22 cellular contexts compared by ENCODE assay signal in the genomic region with DNA sequence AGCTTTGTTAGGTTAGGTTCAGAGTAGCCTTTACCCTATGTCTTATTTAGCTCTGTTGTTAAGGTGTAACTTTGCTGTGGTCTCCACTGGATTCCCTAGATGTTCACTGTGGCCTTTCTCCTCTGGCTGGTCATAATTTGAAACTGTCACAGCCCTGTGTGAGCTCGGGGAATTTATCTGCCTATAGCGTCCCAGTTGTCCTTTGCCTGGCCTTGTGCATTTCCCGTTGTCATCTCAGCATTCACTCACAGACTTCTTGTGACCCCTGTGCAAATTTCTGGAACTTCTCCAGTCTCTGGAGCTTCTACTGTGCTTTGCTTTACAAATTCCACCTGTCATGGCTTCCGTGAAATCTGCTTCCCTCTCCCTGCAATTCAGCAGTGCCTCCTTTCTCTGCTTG.
"Had no signal": no experiment of that assay in that cellular context is flagged by ENCODE, and none has a peak within 500 bp of the region (broad histone marks: within the 10 kb centered on the region; RNA-seq: fewer than 3 reads in every experiment).

No MANE protein-coding gene starts in this region.

- H3K4me1 ChIP-seq: parathyroid adenoma, testis, tibial artery had no signal

- H3K27me3 ChIP-seq: dorsolateral prefrontal cortex, gastrocnemius medialis, spleen, testis, tibial artery, upper lobe of left lung had no signal

- H3K4me1 Mint-ChIP-seq: naive B cell; stimulated activated memory B cell treated with anti-CD40 and anti-IgM and Interleukin-4, amounts not matched to agents 10 μg/mL and 1 μg/mL and 100 μg/mL, for 72 hours had no signal

- H3K4me3 ChIP-seq: dorsolateral prefrontal cortex, gastrocnemius medialis, mucosa of descending colon, skin epidermis, spleen, testis, tibial artery, upper lobe of left lung had no signal

- H3K79me2 ChIP-seq: parathyroid adenoma had no signal

- H3K9me3 ChIP-seq: gastrocnemius medialis, mucosa of descending colon, spleen, testis, tibial artery, upper lobe of left lung had no signal

- ATAC-seq: gastrocnemius medialis; mucosa of descending colon; natural killer cell treated with Interleukin-12 subunit alpha and Interleukin-12 subunit beta and Interleukin-15 and Interleukin-18, amount 100 ng/mL, for 72 hours; stimulated activated memory B cell treated with anti-CD40 and anti-IgM and Interleukin-4, amounts not matched to agents 10 μg/mL and 1 μg/mL and 100 μg/mL, for 72 hours; stimulated activated naive CD8-positive, alpha-beta T cell treated with anti-CD3 and anti-CD28 coated beads, Interleukin-15, Interleukin-2, amounts not matched to agents 100 U/mL and 50 U/mL, for 24 hours had no signal

- H3K36me3 Mint-ChIP-seq: naive B cell; natural killer cell treated with Interleukin-12 subunit alpha and Interleukin-12 subunit beta and Interleukin-15 and Interleukin-18, amount 100 ng/mL, for 72 hours; stimulated activated memory B cell treated with anti-CD40 and anti-IgM and Interleukin-4, amounts not matched to agents 10 μg/mL and 1 μg/mL and 100 μg/mL, for 72 hours had no signal

- DNase-seq: dorsolateral prefrontal cortex; effector CD4-positive, alpha-beta T cell; foreskin fibroblast; gastrocnemius medialis; head of caudate nucleus; mesenchymal stem cell; mucosa of descending colon; naive B cell; spleen; stimulated activated CD4-positive, alpha-beta T cell treated with anti-CD3 and anti-CD28 coated beads, Interleukin-4, amount 100 ng/mL, for 4 hours; stimulated activated naive CD8-positive, alpha-beta T cell treated with anti-CD3 and anti-CD28 coated beads, Interleukin-15, Interleukin-2, amounts not matched to agents 100 U/mL and 50 U/mL, for 24 hours; substantia nigra; testis; tibial artery; upper lobe of left lung had no signal

- H3K27me3 Mint-ChIP-seq: progenitor cell of endocrine pancreas; stimulated activated memory B cell treated with anti-CD40 and anti-IgM and Interleukin-4, amounts not matched to agents 10 μg/mL and 1 μg/mL and 100 μg/mL, for 72 hours had no signal

- H3K9me3 Mint-ChIP-seq: natural killer cell treated with Interleukin-12 subunit alpha and Interleukin-12 subunit beta and Interleukin-15 and Interleukin-18, amount 100 ng/mL, for 72 hours; neural crest cell; stimulated activated memory B cell treated with anti-CD40 and anti-IgM and Interleukin-4, amounts not matched to agents 10 μg/mL and 1 μg/mL and 100 μg/mL, for 72 hours had no signal

- H3K36me3 ChIP-seq: spleen had no signal

- H2AFZ ChIP-seq: parathyroid adenoma had no signal

- H3K27ac ChIP-seq: dorsolateral prefrontal cortex, gastrocnemius medialis, parathyroid adenoma, skin epidermis, testis, tibial artery, upper lobe of left lung had no signal

- H3K9ac ChIP-seq: parathyroid adenoma had no signal

- H3K27ac Mint-ChIP-seq: mesothelial cell of epicardium; naive B cell; natural killer cell treated with Interleukin-12 subunit alpha and Interleukin-12 subunit beta and Interleukin-15 and Interleukin-18, amount 100 ng/mL, for 72 hours; progenitor cell of endocrine pancreas; stimulated activated memory B cell treated with anti-CD40 and anti-IgM and Interleukin-4, amounts not matched to agents 10 μg/mL and 1 μg/mL and 100 μg/mL, for 72 hours had no signal

- H3K4me3 Mint-ChIP-seq: mesothelial cell of epicardium; naive B cell; natural killer cell treated with Interleukin-12 subunit alpha and Interleukin-12 subunit beta and Interleukin-15 and Interleukin-18, amount 100 ng/mL, for 72 hours; neural crest cell; stimulated activated memory B cell treated with anti-CD40 and anti-IgM and Interleukin-4, amounts not matched to agents 10 μg/mL and 1 μg/mL and 100 μg/mL, for 72 hours had no signal
